Comparison of ENCODE assay signal across 8 cellular contexts in the genomic region with DNA sequence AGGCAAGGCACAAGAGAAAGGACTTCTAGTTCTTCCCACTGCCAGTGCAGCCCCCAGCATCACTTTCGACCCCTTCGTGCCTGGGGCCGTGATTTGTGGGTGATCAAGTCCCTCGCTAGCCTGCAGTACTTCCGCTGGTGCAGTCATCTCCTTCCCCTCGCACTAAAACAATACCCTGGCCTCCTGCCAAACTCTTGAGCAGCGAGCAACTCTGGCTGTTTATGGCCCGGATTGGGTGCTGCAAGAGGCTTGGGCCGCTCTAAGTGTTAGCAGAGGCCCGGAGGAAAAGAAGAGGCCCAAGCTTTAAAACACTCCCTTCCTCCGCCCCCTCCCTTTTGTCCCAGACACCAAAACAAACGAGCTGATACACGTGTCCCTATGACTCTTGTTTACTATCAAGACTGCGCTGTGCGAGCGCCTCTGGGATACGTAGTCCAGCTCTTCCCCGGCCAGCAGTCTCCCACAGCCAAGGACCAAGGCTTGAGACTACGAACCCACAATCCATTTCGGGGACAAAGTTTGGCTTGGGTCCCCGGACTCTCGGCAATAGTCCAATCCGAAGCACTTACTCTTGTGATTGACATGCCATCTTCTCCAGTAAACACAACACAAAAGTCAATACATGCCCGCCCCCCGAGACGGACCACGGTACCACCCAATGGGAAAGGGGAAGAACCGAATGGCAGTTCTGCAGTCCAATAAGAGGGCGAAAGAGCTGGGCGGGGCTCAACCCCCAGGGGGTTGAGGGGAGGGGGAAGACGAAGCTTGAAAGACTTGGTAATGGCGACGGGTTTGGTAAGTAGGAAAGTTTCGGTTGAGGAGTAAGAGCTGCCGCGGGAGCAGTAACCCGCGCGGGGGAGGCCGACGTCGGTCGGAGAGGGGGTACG. TPM values are rescaled to one million over a fixed set of nuclear protein-coding genes. Genes with fewer than 3 reads are reported as not detected.
A peak's percentile ranks its signal among the peaks of the same experiment; 100 is the strongest.
DNase-seq lines count a peak whose midpoint lies in the region; ATAC-seq and TF ChIP-seq lines count a peak whose summit lies in the region.

A gene with protein sequence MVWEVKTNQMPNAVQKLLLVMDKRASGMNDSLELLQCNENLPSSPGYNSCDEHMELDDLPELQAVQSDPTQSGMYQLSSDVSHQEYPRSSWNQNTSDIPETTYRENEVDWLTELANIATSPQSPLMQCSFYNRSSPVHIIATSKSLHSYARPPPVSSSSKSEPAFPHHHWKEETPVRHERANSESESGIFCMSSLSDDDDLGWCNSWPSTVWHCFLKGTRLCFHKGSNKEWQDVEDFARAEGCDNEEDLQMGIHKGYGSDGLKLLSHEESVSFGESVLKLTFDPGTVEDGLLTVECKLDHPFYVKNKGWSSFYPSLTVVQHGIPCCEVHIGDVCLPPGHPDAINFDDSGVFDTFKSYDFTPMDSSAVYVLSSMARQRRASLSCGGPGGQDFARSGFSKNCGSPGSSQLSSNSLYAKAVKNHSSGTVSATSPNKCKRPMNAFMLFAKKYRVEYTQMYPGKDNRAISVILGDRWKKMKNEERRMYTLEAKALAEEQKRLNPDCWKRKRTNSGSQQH (plus strand): TSS at position 771 of the 887 bp plus-strand sequence. CDS start 10,891 bp downstream, outside the sequence.

- no peak for TF ChIP-seq CTCF in epithelial cell of proximal tubule (conservative IDR thresholded peaks at IDR 0.05; ENCODE audit: low read depth, low read length)

- in situ Hi-C loops in KBM-7 (cut with MboI; ENCODE audit: low pct_unique_long_range_greater_than_20kb, low sequenced_read_pairs) = no loop called here

- DNase-seq in DMS153 (lab: John Stamatoyannopoulos, UW) (peak; percentile 100), KBM-7 (peak; percentile 100), epithelial cell of proximal tubule (ENCODE audit: low read depth) (peak; percentile 100), mucosa of gallbladder (ENCODE audit: low spot score) (peak; percentile 100)
- peak; percentile 96 for DNase-seq in activated T-cell treated with anti-CD3 and anti-CD28 coated beads, Interleukin-2, amount 50 U/mL, for 24 hours
- DNase-seq in stimulated activated CD8-positive, alpha-beta memory T cell treated with anti-CD3 and anti-CD28 coated beads, Interleukin-4, amount 100 ng/mL, for 4 hours (ENCODE audit: low read depth in 2 of 2, low spot score in 1 of 2) = peak; percentile 94 to 97

- peak within 1 kb of the TSS; percentile 100 for H3K27ac Mint-ChIP-seq in activated T-cell treated with anti-CD3 and anti-CD28 coated beads, Interleukin-2, amount 50 U/mL, for 24 hours

- no peaks in the 10 kb centered on the region for H3K27me3 Mint-ChIP-seq in activated T-cell treated with anti-CD3 and anti-CD28 coated beads, Interleukin-2, amount 50 U/mL, for 24 hours

- H3K4me1 Mint-ChIP-seq in activated T-cell treated with anti-CD3 and anti-CD28 coated beads, Interleukin-2, amount 50 U/mL, for 24 hours (ENCODE audit: low read depth) = peaks cover 34% of the 10 kb centered on the region

- no peaks in the 10 kb centered on the region for H3K9me3 Mint-ChIP-seq in activated T-cell treated with anti-CD3 and anti-CD28 coated beads, Interleukin-2, amount 50 U/mL, for 24 hours

- peaks cover 13% of the 10 kb centered on the region for H3K36me3 Mint-ChIP-seq in activated T-cell treated with anti-CD3 and anti-CD28 coated beads, Interleukin-2, amount 50 U/mL, for 24 hours (ENCODE audit: low read depth)

- H3K4me3 ChIP-seq in epithelial cell of proximal tubule (ENCODE audit: low read depth, low read length) = peak within 1 kb of the TSS; percentile 84

- H3K4me3 Mint-ChIP-seq in activated T-cell treated with anti-CD3 and anti-CD28 coated beads, Interleukin-2, amount 50 U/mL, for 24 hours = peak within 1 kb of the TSS; percentile 93

- peak; percentile 89 for ATAC-seq in GM21717 (IDR thresholded peaks at IDR 0.05; ENCODE audit: unreplicated experiment)

TF ChIP-seq in PFSK-1, 5 proteins besides CTCF, POLR2A, EP300 and RAD21:
- TF ChIP-seq REST (IDR thresholded peaks at IDR 0.05; ENCODE audit: insufficient read depth in 1 of 2, low read depth in 2 of 2, low read length in 2 of 2) = no peak; a peak in 1 of 4 replicates
- peak; percentile 100 for TF ChIP-seq SIN3A (IDR thresholded peaks at IDR 0.05; ENCODE audit: borderline replicate concordance, insufficient read depth, low read length)
- no peak for TF ChIP-seq POLR2AphosphoS5 (IDR thresholded peaks at IDR 0.05; ENCODE audit: low read depth, low read length)
- TF ChIP-seq TAF1 (IDR thresholded peaks at IDR 0.05; ENCODE audit: borderline replicate concordance, insufficient read depth, low read length) = peak; percentile 22; the same call in 1 of the 2 replicates
- peak; percentile 84 for TF ChIP-seq FOXP2 (optimal IDR thresholded peaks at IDR 0.05; ENCODE audit: borderline replicate concordance, extremely low read depth, extremely low read length, insufficient read depth)

RNA-seq across cellular contexts. Expression of the gene that starts here (rescaled TPM):
- polyA plus RNA-seq in PFSK-1 (2012; ENCODE audit: insufficient read length, low read depth) = 24.6 TPM
- total RNA-seq in epithelial cell of proximal tubule = 29.5 and 34.4 TPM in 2 replicates
- total RNA-seq in mucosa of gallbladder = 67.5 TPM

Comparison
In these comparisons a context has a peak if more than half of its experiments do, and no peak if none do; other contexts are left out.
1. Peak in every context shown above with its lines: DNase-seq, ATAC-seq and H3K4me3 ChIP-seq.